ENCODE assay signal across 16 cellular contexts in genomic region chr5:57258943-57259342, GRCh38.
"Had no signal": no experiment of that assay in that cellular context is flagged by ENCODE, and none has a peak within 500 bp of the region (broad histone marks: within the 10 kb centered on the region; RNA-seq: fewer than 3 reads in every experiment).

No MANE protein-coding gene starts in this region.

- H3K4me3 ChIP-seq: adrenal gland, breast epithelium, esophagus muscularis mucosa, gastroesophageal sphincter, heart left ventricle, left lung, tibial artery had no signal

- DNase-seq: activated CD4-positive, alpha-beta memory T cell treated with anti-CD3 and anti-CD28 coated beads for 36 hours; activated CD4-positive, CD25-positive, alpha-beta regulatory T cell treated with anti-CD3 and anti-CD28 coated beads, Interleukin-2, amount 50 U/mL, for 72 hours; adrenal gland; effector CD8-positive, alpha-beta T cell; heart left ventricle; left lung; retina; stimulated activated naive CD4-positive, alpha-beta T cell; substantia nigra; tibial artery had no signal

- H3K27ac ChIP-seq: adrenal gland, breast epithelium, esophagus muscularis mucosa, gastroesophageal sphincter, heart left ventricle, left lung, tibial artery, VCaP had no signal

- H3K4me1 ChIP-seq: breast epithelium, left lung had no signal

- H3K4me1 Mint-ChIP-seq: neural crest cell had no signal

- H3K9me3 Mint-ChIP-seq: activated CD4-positive, alpha-beta memory T cell treated with anti-CD3 and anti-CD28 coated beads for 36 hours; mesothelial cell of epicardium; neural crest cell had no signal

- ATAC-seq: gastroesophageal sphincter, left lung had no signal

- H3K9me3 ChIP-seq: adrenal gland, breast epithelium, esophagus muscularis mucosa, gastroesophageal sphincter, heart left ventricle, left lung, tibial artery had no signal

- H3K36me3 ChIP-seq: breast epithelium had no signal

- H3K4me3 Mint-ChIP-seq: activated CD4-positive, alpha-beta memory T cell treated with anti-CD3 and anti-CD28 coated beads for 36 hours; mesothelial cell of epicardium; neural crest cell had no signal

- H3K27ac Mint-ChIP-seq: activated CD4-positive, alpha-beta memory T cell treated with anti-CD3 and anti-CD28 coated beads for 36 hours; mesothelial cell of epicardium had no signal

- H3K27me3 Mint-ChIP-seq: activated CD4-positive, alpha-beta memory T cell treated with anti-CD3 and anti-CD28 coated beads for 36 hours had no signal

- H3K27me3 ChIP-seq: adrenal gland, breast epithelium, esophagus muscularis mucosa, gastroesophageal sphincter, heart left ventricle, left lung, tibial artery had no signal
